Comparison of ENCODE assay signal across 1 cellular context in genomic region chr13:93744886-93745285, GRCh38.
TF ChIP-seq lines count a peak whose summit lies in the region.

No MANE protein-coding gene starts in this region.

TF ChIP-seq in H1, 55 proteins besides CTCF, POLR2A, EP300 and RAD21 (continued from another document):
- TF ChIP-seq CHD7 (IDR thresholded peaks at IDR 0.05; ENCODE audit: insufficient replicate concordance, low read length) = no peak
- TF ChIP-seq GABPA (IDR thresholded peaks at IDR 0.05; ENCODE audit: borderline replicate concordance, insufficient read depth, low read length) = no peak
- no peak for TF ChIP-seq TAF7 (optimal IDR thresholded peaks at IDR 0.05; ENCODE audit: borderline replicate concordance, low read depth, low read length)
- TF ChIP-seq MAFK (IDR thresholded peaks at IDR 0.05; ENCODE audit: low read depth, low read length) = no peak
- no peak for TF ChIP-seq BACH1 (IDR thresholded peaks at IDR 0.05; ENCODE audit: low read length)
- TF ChIP-seq KDM4A (IDR thresholded peaks at IDR 0.05; ENCODE audit: low read depth, low read length, severe bottlenecking) = no peak
- TF ChIP-seq RBBP5 (IDR thresholded peaks at IDR 0.05; ENCODE audit: borderline replicate concordance, low read depth, low read length) = no peak
- TF ChIP-seq POU5F1 (IDR thresholded peaks at IDR 0.05; ENCODE audit: low read depth, low read length) = no peak
- TF ChIP-seq EGR1 (IDR thresholded peaks at IDR 0.05; ENCODE audit: borderline replicate concordance, low read depth, low read length) = no peak
- no peak for TF ChIP-seq HDAC2 (IDR thresholded peaks at IDR 0.05; ENCODE audit: borderline replicate concordance in 1 of 2, low read depth in 2 of 2, low read length in 2 of 2)
